Comparison of ENCODE assay signal across 8 cellular contexts in the genomic region with DNA sequence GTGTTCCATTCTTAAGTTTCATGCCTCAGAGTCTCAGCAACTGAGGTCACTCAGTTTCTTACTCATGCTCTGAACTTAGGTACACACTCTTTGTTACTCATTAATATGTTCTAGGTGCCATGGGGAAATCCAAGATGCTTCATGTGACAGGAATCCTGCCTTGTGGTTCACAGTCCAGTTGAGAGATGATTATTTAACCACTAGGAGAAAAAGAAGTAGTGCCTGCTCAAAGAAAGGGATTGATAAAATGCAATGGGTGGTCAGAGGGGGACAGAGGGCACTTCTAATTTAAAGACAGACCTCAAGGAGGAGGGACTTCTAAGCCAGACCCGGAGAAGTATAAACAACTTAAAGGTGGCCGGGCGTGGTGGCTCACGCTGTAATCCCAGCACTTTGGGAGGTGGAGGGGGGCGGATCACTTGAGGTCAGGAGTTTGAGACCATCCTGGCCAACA.
DNase-seq lines count a peak whose midpoint lies in the region; ATAC-seq and TF ChIP-seq lines count a peak whose summit lies in the region.

No MANE protein-coding gene starts in this region.

- in situ Hi-C loops in GM23248 (cut with MboI): no loop called here

- H4K20me1 ChIP-seq in GM23248 (ENCODE audit: insufficient read depth) (no peaks in the 10 kb centered on the region), PC-3 (ENCODE audit: low read length) (no peaks in the 10 kb centered on the region), MM.1S (ENCODE audit: insufficient read depth, low read length) (no peaks in the 10 kb centered on the region)

- H3K4me3 ChIP-seq in GM23248: no peak overlapping the region
- no peak overlapping the region for H3K4me3 ChIP-seq in PC-3 (ENCODE audit: low read length)
- no peak overlapping the region for H3K4me3 ChIP-seq in vagina
- H3K4me3 ChIP-seq in MM.1S (ENCODE audit: low read length): no peak overlapping the region

- no peak for TF ChIP-seq POLR2A in vagina (IDR thresholded peaks at IDR 0.05)

- intact Hi-C loops in PC-3 (cut with micrococcal nuclease) (no loop called here), left colon (cut with DNase I, micrococcal nuclease) (no loop called here), vagina (cut with DNase I) (no loop called here)

- 54 to 60% methylated on average over 3 to 5 of the region's 5 CpGs for WGBS in GM23248 (ENCODE audit: low coverage in 1 of 2, low lambda C conversion rate in 2 of 2, missing lambda C conversion rate in 2 of 2), 2 experiments

- H3K9me3 ChIP-seq in GM23248 (ENCODE audit: low read depth): no peaks in the 10 kb centered on the region
- no peaks in the 10 kb centered on the region for H3K9me3 ChIP-seq in PC-3 (ENCODE audit: low read length)
- H3K9me3 ChIP-seq in vagina: no peaks in the 10 kb centered on the region
- H3K9me3 ChIP-seq in MM.1S (replicated peaks; ENCODE audit: insufficient read depth, low read length): no peaks in the 10 kb centered on the region

- CTCF ChIA-PET in PC-3 (lab: Charles Lee): no interaction called here

- peaks cover 40% of the 10 kb centered on the region for H3K4me1 ChIP-seq in GM23248 (ENCODE audit: insufficient read depth)
- H3K4me1 ChIP-seq in PC-3 (ENCODE audit: insufficient read depth, low read length): peaks cover 18% of the 10 kb centered on the region
- no peaks in the 10 kb centered on the region for H3K4me1 ChIP-seq in vagina
- H3K4me1 ChIP-seq in MM.1S (ENCODE audit: low read length): no peaks in the 10 kb centered on the region

- ATAC-seq in PC-3 (peak; percentile 79), left colon (peak; percentile 93)

- POLR2A ChIA-PET in PC-3 (lab: Charles Lee; ENCODE audit: unreplicated experiment): no interaction called here

- H3K27ac ChIP-seq in GM23248 (peak overlapping the region; percentile 79), PC-3 (ENCODE audit: low read length) (peak overlapping the region; percentile 80), vagina (no peak overlapping the region), MM.1S (ENCODE audit: low read length) (no peak overlapping the region)

- H3K9me2 ChIP-seq in GM23248 (ENCODE audit: insufficient read depth) (no peaks in the 10 kb centered on the region), PC-3 (replicated peaks; ENCODE audit: low read length) (no peaks in the 10 kb centered on the region), MM.1S (replicated peaks; ENCODE audit: insufficient read depth, low read length) (no peaks in the 10 kb centered on the region)

- TF ChIP-seq CTCF in GM10266 (IDR thresholded peaks at IDR 0.05; ENCODE audit: control insufficient read depth, insufficient read depth, low read depth, missing control alignments) (no peak), PC-3 (conservative IDR thresholded peaks at IDR 0.05; ENCODE audit: low read depth, low read length) (no peak), vagina (IDR thresholded peaks at IDR 0.05) (no peak), MM.1S (IDR thresholded peaks at IDR 0.05; ENCODE audit: low read length) (no peak)

- H3F3A ChIP-seq in GM23248 (ENCODE audit: insufficient read depth): peaks cover 30% of the 10 kb centered on the region
- no peaks in the 10 kb centered on the region for H3F3A ChIP-seq in PC-3 (ENCODE audit: low read length, unreplicated experiment)
- no peaks in the 10 kb centered on the region for H3F3A ChIP-seq in MM.1S (ENCODE audit: insufficient read depth, low read length)

- DNase-seq in GM10266 (ENCODE audit: extremely low spot score) (peak; percentile 48), GM23248 (peak; percentile 97), PC-3 (peak; percentile 90), left colon (no peak), vagina (ENCODE audit: extremely low spot score in 2 of 2) (no peak), MM.1S (no peak), NCI-H1417 treated with DMSO at 0.1 percent for 48 hours (lab: John Stamatoyannopoulos, UW) (no peak), anterior cingulate cortex (lab: John Stamatoyannopoulos, UW) (no peak)

- H2AFZ ChIP-seq in GM23248: no peak overlapping the region
- no peak overlapping the region for H2AFZ ChIP-seq in PC-3 (ENCODE audit: low read length)
- no peak overlapping the region for H2AFZ ChIP-seq in MM.1S (ENCODE audit: low read length)

- BruUV-seq in PC-3 (replicated peaks; lab: Mats Ljungman, UMichigan): no TSS peak

- H3K27me3 ChIP-seq in GM23248 (replicated peaks; ENCODE audit: insufficient read depth): no peaks in the 10 kb centered on the region
- no peaks in the 10 kb centered on the region for H3K27me3 ChIP-seq in PC-3 (ENCODE audit: low read length)
- H3K27me3 ChIP-seq in vagina: no peaks in the 10 kb centered on the region
- H3K27me3 ChIP-seq in MM.1S (replicated peaks; ENCODE audit: insufficient read depth, low read length): no peaks in the 10 kb centered on the region

- H3K9ac ChIP-seq in GM23248: peak overlapping the region; percentile 20; the same call in 1 of the 2 replicates
- H3K9ac ChIP-seq in PC-3 (ENCODE audit: low read length): no peak overlapping the region; the same call in 1 of the 2 replicates
- H3K9ac ChIP-seq in MM.1S (ENCODE audit: low read length): no peak overlapping the region

- H3K4me2 ChIP-seq in GM23248 (ENCODE audit: unreplicated experiment) (peak overlapping the region; percentile 19), PC-3 (ENCODE audit: low read length) (0 out of 2 replicates have a peak overlapping the region, but pooled peaks have one; percentile 44), MM.1S (ENCODE audit: low read depth, low read length) (no peak overlapping the region)

- H3K36me3 ChIP-seq in GM23248 (ENCODE audit: low read depth): no peaks in the 10 kb centered on the region
- no peaks in the 10 kb centered on the region for H3K36me3 ChIP-seq in PC-3 (ENCODE audit: low read depth, low read length)
- no peaks in the 10 kb centered on the region for H3K36me3 ChIP-seq in vagina
- no peaks in the 10 kb centered on the region for H3K36me3 ChIP-seq in MM.1S (replicated peaks; ENCODE audit: insufficient read depth, low read length)

- H3K79me2 ChIP-seq in GM23248 (ENCODE audit: insufficient read depth): no peaks in the 10 kb centered on the region
- no peaks in the 10 kb centered on the region for H3K79me2 ChIP-seq in PC-3 (ENCODE audit: low read length)
- H3K79me2 ChIP-seq in MM.1S (ENCODE audit: low read length): no peaks in the 10 kb centered on the region

Comparison
In these comparisons a context has a peak if more than half of its experiments do, and no peak if none do; other contexts are left out.
1. DNase-seq: peak in GM10266 (single experiment), GM23248 (single experiment) and PC-3 (single experiment); none in left colon (0 of 2), vagina (0 of 2), MM.1S (single experiment), NCI-H1417 treated with DMSO at 0.1 percent for 48 hours (single experiment) and anterior cingulate cortex (0 of 58).
2. H3K27ac ChIP-seq: peak in GM23248 (single experiment) and PC-3 (single experiment); none in vagina (single experiment) and MM.1S (single experiment).